ENCODE assay signal across 14 cellular contexts in the genomic region with DNA sequence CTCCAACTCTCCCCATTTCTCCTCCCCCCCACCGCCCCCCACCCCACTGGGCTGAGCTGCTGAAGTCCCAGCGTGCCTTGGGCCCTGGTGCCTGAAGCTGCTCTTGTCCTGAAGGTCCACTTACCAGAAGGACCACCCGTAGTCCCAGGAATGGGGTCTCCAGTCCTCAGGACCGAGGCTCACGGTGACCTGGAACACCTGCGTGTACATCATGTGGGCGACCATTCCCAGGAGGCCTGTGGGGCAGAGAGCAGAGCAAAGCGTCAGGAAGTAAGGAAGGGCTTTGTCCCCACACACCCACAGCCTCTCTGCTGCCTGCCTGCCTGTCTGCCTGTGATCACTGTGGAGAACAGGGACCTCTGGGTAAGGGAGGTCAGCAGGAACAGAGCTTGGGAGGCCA.
"Had no signal": no experiment of that assay in that cellular context is flagged by ENCODE, and none has a peak within 500 bp of the region (broad histone marks: within the 10 kb centered on the region; RNA-seq: fewer than 3 reads in every experiment).

No MANE protein-coding gene starts in this region.

- H3K4me3 ChIP-seq: ascending aorta, coronary artery, heart left ventricle, mucosa of descending colon, prostate gland, tibial nerve had no signal

- H3K36me3 ChIP-seq: ascending aorta, heart left ventricle, prostate gland, tibial nerve had no signal

- H3K4me3 Mint-ChIP-seq: stimulated activated naive CD8-positive, alpha-beta T cell treated with anti-CD3 and anti-CD28 coated beads, Interleukin-15, Interleukin-2, amounts not matched to agents 100 ng/mL and 50 ng/mL, for 24 hours had no signal

- H3K27ac Mint-ChIP-seq: activated naive CD4-positive, alpha-beta T cell treated with anti-CD3 and anti-CD28 coated beads, Interleukin-2, amount 50 U/mL, for 72 hours; stimulated activated naive CD8-positive, alpha-beta T cell treated with anti-CD3 and anti-CD28 coated beads, Interleukin-15, Interleukin-2, amounts not matched to agents 100 ng/mL and 50 ng/mL, for 24 hours had no signal

- DNase-seq: activated CD8-positive, alpha-beta memory T cell treated with anti-CD3 and anti-CD28 coated beads, Interleukin-2, amount 50 U/mL, for 48 hours; activated T-cell treated with anti-CD3 and anti-CD28 coated beads, Interleukin-2, amount 50 U/mL, for 48 hours; heart left ventricle; left cardiac atrium; mesenchymal stem cell; mucosa of descending colon; stimulated activated CD4-positive, alpha-beta T cell treated with anti-CD3 and anti-CD28 coated beads, Interleukin-1b, Interleukin-23, amount 100 ng/mL, for 48 hours; T-helper 9 cell had no signal

- ATAC-seq: activated naive CD4-positive, alpha-beta T cell treated with anti-CD3 and anti-CD28 coated beads, Interleukin-2, amount 50 U/mL, for 72 hours; heart left ventricle; left cardiac atrium; mucosa of descending colon had no signal

- H3K36me3 Mint-ChIP-seq: activated naive CD4-positive, alpha-beta T cell treated with anti-CD3 and anti-CD28 coated beads, Interleukin-2, amount 50 U/mL, for 72 hours had no signal

- H3K9me3 ChIP-seq: ascending aorta, mucosa of descending colon, prostate gland had no signal

- H3K27me3 ChIP-seq: ascending aorta, tibial nerve had no signal

- H3K9me3 Mint-ChIP-seq: activated naive CD4-positive, alpha-beta T cell treated with anti-CD3 and anti-CD28 coated beads, Interleukin-2, amount 50 U/mL, for 72 hours; stimulated activated naive CD8-positive, alpha-beta T cell treated with anti-CD3 and anti-CD28 coated beads, Interleukin-15, Interleukin-2, amounts not matched to agents 100 ng/mL and 50 ng/mL, for 24 hours had no signal

- H3K4me1 ChIP-seq: ascending aorta, heart left ventricle, prostate gland, tibial nerve had no signal

- H3K27ac ChIP-seq: ascending aorta, coronary artery, heart left ventricle, prostate gland, tibial nerve had no signal
